15 cellular contexts compared by ENCODE assay signal in the genomic region with DNA sequence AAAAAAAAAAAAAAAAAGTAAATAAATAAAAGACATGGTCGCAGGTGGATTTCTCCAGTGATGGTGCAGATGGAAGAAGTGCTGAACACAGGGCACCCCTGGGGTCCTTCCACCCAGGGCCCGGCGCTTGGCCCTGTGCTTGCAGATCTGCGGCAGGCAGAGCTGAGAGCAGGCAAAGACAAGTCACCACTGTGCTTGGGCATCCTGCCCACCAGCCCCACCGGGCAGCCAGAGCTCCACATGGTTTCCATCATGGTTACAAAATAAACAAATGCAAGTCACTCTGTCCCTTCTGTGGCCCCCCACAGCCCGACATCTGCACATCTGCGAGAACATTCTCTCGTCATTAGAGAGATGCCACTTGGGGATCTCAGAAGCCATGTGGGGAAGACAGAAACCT. TPM values are rescaled to one million over a fixed set of nuclear protein-coding genes. Genes with fewer than 3 reads are reported as not detected.
A peak's percentile ranks its signal among the peaks of the same experiment; 100 is the strongest.
DNase-seq lines count a peak whose midpoint lies in the region; ATAC-seq and TF ChIP-seq lines count a peak whose summit lies in the region.
"Had no signal": no experiment of that assay in that cellular context is flagged by ENCODE, and none has a peak within 500 bp of the region (broad histone marks: within the 10 kb centered on the region; RNA-seq: fewer than 3 reads in every experiment).

No MANE protein-coding gene starts in this region.

- no peaks in the 10 kb centered on the region for H3K27me3 ChIP-seq in heart right ventricle

- H3K36me3 ChIP-seq in heart right ventricle = peaks cover 0 to 12% (median 0%) of the 10 kb centered on the region in 9 donors
- H3K36me3 ChIP-seq: thoracic aorta had no signal

- no peak for TF ChIP-seq CTCF in astrocyte of the spinal cord (IDR thresholded peaks at IDR 0.05; ENCODE audit: low read depth, low read length)
- TF ChIP-seq CTCF in heart right ventricle (IDR thresholded peaks at IDR 0.05) = no peak

- no peak overlapping the region for H3K4me3 ChIP-seq in astrocyte of the spinal cord (ENCODE audit: low read depth, low read length)
- peak overlapping the region in 1 of 10 donors; percentile 9 for H3K4me3 ChIP-seq in heart right ventricle
- H3K4me3 ChIP-seq: SK-N-MC, thoracic aorta had no signal

- 40 to 46% methylated on average over 8 of the region's 8 CpGs for WGBS in heart right ventricle, 2 donors

- peak overlapping the region; percentile 59 to 88 (median 84) for H3K27ac ChIP-seq in heart right ventricle
- H3K27ac ChIP-seq: thoracic aorta had no signal

- DNase-seq in activated CD8-positive, alpha-beta memory T cell treated with anti-CD3 and anti-CD28 coated beads, Interleukin-2, amount 50 U/mL, for 48 hours = peak; percentile 48
- no peak for DNase-seq in activated CD8-positive, alpha-beta memory T cell treated with anti-CD3 and anti-CD28 coated beads, Interleukin-2, amount 50 U/mL, for 4 hours
- DNase-seq in astrocyte of the spinal cord (ENCODE audit: low read depth, low spot score) (peak; percentile 73), heart right ventricle (peak; percentile 65 to 76), stromal cell of bone marrow (ENCODE audit: low read depth) (peak; percentile 27), NCI-H1436 (lab: John Stamatoyannopoulos, UW) (no peak)
- DNase-seq: activated CD4-positive, alpha-beta memory T cell treated with anti-CD3 and anti-CD28 coated beads for 36 hours; hippocampal formation; naive thymus-derived CD4-positive, alpha-beta T cell; NCI-H226; stimulated activated CD4-positive, alpha-beta T cell treated with anti-CD3 and anti-CD28 coated beads, Interleukin-4, amount 100 ng/mL, for 1 hour had no signal

- H3K4me1 ChIP-seq in heart right ventricle = peaks cover 0 to 23% (median 14%) of the 10 kb centered on the region in 9 donors

- in situ Hi-C loops in astrocyte of the spinal cord (cut with HindIII; ENCODE audit: low sequenced_read_pairs) = no loop called here

- intact Hi-C loops in heart right ventricle (cut with DNase I) = no loop called here

- ATAC-seq in heart right ventricle (peak; percentile 39 to 78 (median 68)), GM18867 (IDR thresholded peaks at IDR 0.05; ENCODE audit: unreplicated experiment) (no peak), HG03432 (IDR thresholded peaks at IDR 0.05; ENCODE audit: unreplicated experiment) (no peak)
- ATAC-seq: naive thymus-derived CD4-positive, alpha-beta T cell had no signal

- H3K9me3 ChIP-seq in heart right ventricle = no peaks in the 10 kb centered on the region
- H3K9me3 ChIP-seq: thoracic aorta had no signal

RNA-seq across cellular contexts. Expression of a gene that starts 37.6 kb away (rescaled TPM):
- total RNA-seq in heart right ventricle = 10 to 100 TPM; 14.5 to 19.1 (median 17.1) TPM
- 1 to 10 TPM; 3.1 to 4.1 TPM for polyA plus RNA-seq in heart right ventricle

RNA-seq across cellular contexts. Expression of a gene that starts 46.7 kb away (rescaled TPM):
- total RNA-seq in heart right ventricle = 10 to 100 TPM in 4 of 10 donors, 1 to 10 TPM in 6; 5.7 to 13.1 (median 9.5) TPM
- polyA plus RNA-seq in heart right ventricle = 1 to 10 TPM; 4.6 to 8.2 TPM

Comparison
In these comparisons a context has a peak if more than half of its experiments do, and no peak if none do; other contexts are left out.
1. DNase-seq: peak in activated CD8-positive, alpha-beta memory T cell treated with anti-CD3 and anti-CD28 coated beads, Interleukin-2, amount 50 U/mL, for 48 hours (single experiment), astrocyte of the spinal cord (single experiment), heart right ventricle (2 of 2) and stromal cell of bone marrow (single experiment); none in activated CD8-positive, alpha-beta memory T cell treated with anti-CD3 and anti-CD28 coated beads, Interleukin-2, amount 50 U/mL, for 4 hours (single experiment) and NCI-H1436 (single experiment).
2. ATAC-seq: peak in heart right ventricle (8 of 8); none in GM18867 (single experiment) and HG03432 (single experiment).